ENCODE assay signal across 36 cellular contexts in the genomic region with DNA sequence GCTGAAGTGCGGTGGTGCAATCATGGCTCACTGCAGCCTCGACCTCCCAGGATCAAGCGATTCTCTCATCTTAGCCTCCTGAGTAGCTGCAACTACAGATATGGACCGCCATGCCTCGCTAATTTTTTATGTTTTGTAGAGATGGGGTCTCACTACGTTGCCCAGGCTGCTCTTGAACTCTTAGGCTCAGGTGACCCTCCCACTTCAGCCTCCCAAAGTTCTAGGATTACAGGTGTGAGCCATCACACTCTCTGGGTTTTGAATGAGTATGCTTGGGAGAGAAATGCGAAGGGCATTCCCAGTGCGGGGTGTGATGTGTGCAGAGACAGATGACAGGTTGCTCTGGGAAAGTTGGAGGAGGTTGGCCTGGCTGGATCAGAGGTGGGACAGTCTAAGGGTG. TPM values are rescaled to one million over a fixed set of nuclear protein-coding genes. Genes with fewer than 3 reads are reported as not detected.
"Had no signal": no experiment of that assay in that cellular context is flagged by ENCODE, and none has a peak within 500 bp of the region (broad histone marks: within the 10 kb centered on the region; RNA-seq: fewer than 3 reads in every experiment).

No MANE protein-coding gene starts in this region.

- H3K4me1 ChIP-seq: adrenal gland, body of pancreas, breast epithelium had no signal

- H3K4me3 ChIP-seq: adrenal gland, body of pancreas, breast epithelium had no signal

- H3K9me3 Mint-ChIP-seq: activated B cell treated with CpG ODN at 0.5 μM for 24 hours; activated CD4-positive, alpha-beta memory T cell treated with anti-CD3 and anti-CD28 coated beads for 36 hours; activated CD8-positive, alpha-beta T cell treated with anti-CD3 and anti-CD28 coated beads for 36 hours; activated naive CD4-positive, alpha-beta T cell treated with anti-CD3 and anti-CD28 coated beads for 36 hours; activated T-cell treated with anti-CD3 and anti-CD28 coated beads, Interleukin-2, amount 50 U/mL, for 4 hours; activated T-helper 1 cell treated with anti-CD3 and anti-CD28 coated beads, Interleukin-12 subunit alpha, Interleukin-12 subunit beta, Interleukin-2, Interleukin-4 antibody, amounts not matched to agents 30 ng/mL and 10 ng/mL and 1 ng/mL, durations not matched to agents 14 hours and 24 hours and 36 hours; activated T-helper 17 cell treated with anti-CD3 and anti-CD28 coated beads, Interleukin-2, amount 50 U/mL, for 72 hours; T-helper 1 cell treated with Interleukin-12 subunit alpha and Interleukin-12 subunit beta and Interleukin-4 antibody, amounts not matched to agents 30 μg/mL and 1 μg/mL, for 36 hours; T-helper 2 cell treated with Interferon-gamma antibody and Interleukin-4, amounts not matched to agents 5 μg/mL and 100 μg/mL, for 36 hours had no signal

- H3K4me3 Mint-ChIP-seq: activated B cell treated with CpG ODN at 0.5 μM for 24 hours; activated CD4-positive, alpha-beta memory T cell treated with anti-CD3 and anti-CD28 coated beads for 36 hours; activated CD4-positive, alpha-beta T cell treated with anti-CD3 and anti-CD28 coated beads, Interleukin-2, amount 10 ng/mL, durations not matched to agents 24 days and 14 days; activated CD8-positive, alpha-beta T cell treated with anti-CD3 and anti-CD28 coated beads for 36 hours; activated naive CD4-positive, alpha-beta T cell treated with anti-CD3 and anti-CD28 coated beads for 36 hours; activated naive CD8-positive, alpha-beta T cell treated with anti-CD3 and anti-CD28 coated beads for 36 hours; activated T-cell treated with anti-CD3 and anti-CD28 coated beads, Interleukin-2, amount 50 U/mL, for 4 hours; activated T-cell treated with anti-CD3 and anti-CD28 coated beads, Interleukin-2, amount 50 U/mL, for 72 hours; activated T-helper 1 cell treated with anti-CD3 and anti-CD28 coated beads, Interleukin-12 subunit alpha, Interleukin-12 subunit beta, Interleukin-2, Interleukin-4 antibody, amounts not matched to agents 30 ng/mL and 10 ng/mL and 1 ng/mL, durations not matched to agents 14 hours and 24 hours and 36 hours; activated T-helper 17 cell treated with anti-CD3 and anti-CD28 coated beads, Interleukin-2, amount 50 U/mL, for 72 hours; T-helper 1 cell treated with Interleukin-12 subunit alpha and Interleukin-12 subunit beta and Interleukin-4 antibody, amounts not matched to agents 30 μg/mL and 1 μg/mL, for 36 hours; T-helper 2 cell treated with Interferon-gamma antibody and Interleukin-4, amounts not matched to agents 5 μg/mL and 100 μg/mL, for 36 hours had no signal

- H3K27ac ChIP-seq: adrenal gland, body of pancreas, brain microvascular endothelial cell, breast epithelium, WERI-Rb-1 had no signal

- H3K9me3 ChIP-seq: adrenal gland, body of pancreas, breast epithelium had no signal

- H3K27me3 ChIP-seq: adrenal gland, body of pancreas, brain microvascular endothelial cell, breast epithelium had no signal

- H3K4me1 Mint-ChIP-seq: activated B cell treated with CpG ODN at 0.5 μM for 24 hours; activated CD4-positive, alpha-beta T cell treated with anti-CD3 and anti-CD28 coated beads, Interleukin-2, amount 10 ng/mL, durations not matched to agents 24 days and 14 days; activated naive CD8-positive, alpha-beta T cell treated with anti-CD3 and anti-CD28 coated beads for 36 hours had no signal

- DNase-seq: activated B cell treated with CpG ODN at 0.5 μM for 24 hours; activated CD4-positive, alpha-beta memory T cell treated with anti-CD3 and anti-CD28 coated beads for 36 hours; activated CD4-positive, alpha-beta T cell treated with anti-CD3 and anti-CD28 coated beads for 4 hours; activated CD4-positive, alpha-beta T cell treated with anti-CD3 and anti-CD28 coated beads, Interleukin-2, amount 10 ng/mL, durations not matched to agents 24 days and 14 days; activated CD4-positive, alpha-beta T cell treated with anti-CD3 and anti-CD28 coated beads, Interleukin-2, amount 50 U/mL, for 1 hour; activated CD4-positive, alpha-beta T cell treated with anti-CD3 and anti-CD28 coated beads, Interleukin-2, amount 50 U/mL, for 4 hours; activated CD4-positive, CD25-positive, alpha-beta regulatory T cell treated with anti-CD3 and anti-CD28 coated beads, Interleukin-2, amount 50 U/mL, for 72 hours; activated CD8-positive, alpha-beta memory T cell treated with anti-CD3 and anti-CD28 coated beads, Interleukin-2, amount 50 U/mL, for 4 hours; activated CD8-positive, alpha-beta T cell treated with anti-CD3 and anti-CD28 coated beads for 36 hours; activated effector memory CD4-positive, alpha-beta T cell treated with anti-CD3 and anti-CD28 coated beads, Interleukin-2, amount 50 U/mL, for 16 hours; activated gamma-delta T cell treated with Interleukin-2 at 50 U/mL for 16 hours; activated naive CD4-positive, alpha-beta T cell; activated naive CD4-positive, alpha-beta T cell treated with anti-CD3 and anti-CD28 coated beads for 36 hours; activated naive CD4-positive, alpha-beta T cell treated with anti-CD3 and anti-CD28 coated beads, Interleukin-2, amount 50 U/mL, for 16 hours; activated naive CD8-positive, alpha-beta T cell treated with anti-CD3 and anti-CD28 coated beads for 36 hours; activated T-cell treated with anti-CD3 and anti-CD28 coated beads for 4 hours; activated T-cell treated with anti-CD3 and anti-CD28 coated beads, Interleukin-2, amount 50 U/mL, for 1 hour; activated T-cell treated with anti-CD3 and anti-CD28 coated beads, Interleukin-2, amount 50 U/mL, for 4 hours; activated T-cell treated with anti-CD3 and anti-CD28 coated beads, Interleukin-2, amount 50 U/mL, for 72 hours; adrenal gland; amniotic stem cell; aorta; body of pancreas; brain microvascular endothelial cell; central memory CD4-positive, alpha-beta T cell; T-helper 1 cell; T-helper 2 cell; T-helper 9 cell; WERI-Rb-1 had no signal

- H3K27ac Mint-ChIP-seq: activated B cell treated with CpG ODN at 0.5 μM for 24 hours; activated CD4-positive, alpha-beta memory T cell treated with anti-CD3 and anti-CD28 coated beads for 36 hours; activated CD4-positive, alpha-beta T cell treated with anti-CD3 and anti-CD28 coated beads, Interleukin-2, amount 10 ng/mL, durations not matched to agents 24 days and 14 days; activated CD8-positive, alpha-beta T cell treated with anti-CD3 and anti-CD28 coated beads for 36 hours; activated naive CD4-positive, alpha-beta T cell treated with anti-CD3 and anti-CD28 coated beads for 36 hours; activated naive CD4-positive, alpha-beta T cell treated with anti-CD3 and anti-CD28 coated beads, Interleukin-2, amount 50 U/mL, for 72 hours; activated naive CD8-positive, alpha-beta T cell treated with anti-CD3 and anti-CD28 coated beads for 36 hours; activated T-cell treated with anti-CD3 and anti-CD28 coated beads, Interleukin-2, amount 50 U/mL, for 72 hours; activated T-helper 1 cell treated with anti-CD3 and anti-CD28 coated beads, Interleukin-12 subunit alpha, Interleukin-12 subunit beta, Interleukin-2, Interleukin-4 antibody, amounts not matched to agents 30 ng/mL and 10 ng/mL and 1 ng/mL, durations not matched to agents 14 hours and 24 hours and 36 hours; activated T-helper 17 cell treated with anti-CD3 and anti-CD28 coated beads, Interleukin-2, amount 50 U/mL, for 72 hours; T-helper 1 cell treated with Interleukin-12 subunit alpha and Interleukin-12 subunit beta and Interleukin-4 antibody, amounts not matched to agents 30 μg/mL and 1 μg/mL, for 36 hours; T-helper 2 cell treated with Interferon-gamma antibody and Interleukin-4, amounts not matched to agents 5 μg/mL and 100 μg/mL, for 36 hours had no signal

- ATAC-seq: activated CD8-positive, alpha-beta T cell treated with anti-CD3 and anti-CD28 coated beads for 36 hours; activated naive CD4-positive, alpha-beta T cell treated with anti-CD3 and anti-CD28 coated beads, Interleukin-2, amount 50 U/mL, for 72 hours; activated T-cell treated with anti-CD3 and anti-CD28 coated beads, Interleukin-2, amount 50 U/mL, for 4 hours; activated T-cell treated with anti-CD3 and anti-CD28 coated beads, Interleukin-2, amount 50 U/mL, for 72 hours; activated T-helper 17 cell treated with anti-CD3 and anti-CD28 coated beads, Interleukin-2, amount 50 U/mL, for 72 hours; body of pancreas had no signal

- H3K36me3 ChIP-seq: adrenal gland, brain microvascular endothelial cell, breast epithelium, WERI-Rb-1 had no signal

- H3K36me3 Mint-ChIP-seq: activated CD4-positive, alpha-beta memory T cell treated with anti-CD3 and anti-CD28 coated beads for 36 hours; activated naive CD8-positive, alpha-beta T cell treated with anti-CD3 and anti-CD28 coated beads for 36 hours had no signal

RNA-seq across cellular contexts. Expression of a gene that starts 56.5 kb away (rescaled TPM):
- total RNA-seq: astrocyte had no signal
